Comparison of ENCODE assay signal across 1 cellular context in genomic region chr6:55643868-55644267, GRCh38.
TF ChIP-seq lines count a peak whose summit lies in the region.

No MANE protein-coding gene starts in this region.

TF ChIP-seq in GM23338, 12 proteins besides CTCF, POLR2A, EP300 and RAD21 (continued from another document):
- TF ChIP-seq ZNF462 (CRISPR knock-in tag; IDR thresholded peaks at IDR 0.05) (no peak), STAT1 (IDR thresholded peaks at IDR 0.05; ENCODE audit: unreplicated experiment) (no peak), JUNB (IDR thresholded peaks at IDR 0.05; ENCODE audit: unreplicated experiment) (no peak), EZH2 (IDR thresholded peaks at IDR 0.05; ENCODE audit: low read depth, unreplicated experiment) (no peak), ETS1 (IDR thresholded peaks at IDR 0.05) (no peak), ZNF331 (CRISPR knock-in tag; IDR thresholded peaks at IDR 0.05; ENCODE audit: low read depth) (no peak), POLR2AphosphoS5 (IDR thresholded peaks at IDR 0.05; ENCODE audit: low read depth) (no peak), CREB1 (CRISPR knock-in tag; IDR thresholded peaks at IDR 0.05; ENCODE audit: low read depth) (no peak), NANOG (IDR thresholded peaks at IDR 0.05; ENCODE audit: borderline replicate concordance) (no peak)
TF ChIP-seq in GM23338: peak in this region for 0.
